In the genomic region with DNA sequence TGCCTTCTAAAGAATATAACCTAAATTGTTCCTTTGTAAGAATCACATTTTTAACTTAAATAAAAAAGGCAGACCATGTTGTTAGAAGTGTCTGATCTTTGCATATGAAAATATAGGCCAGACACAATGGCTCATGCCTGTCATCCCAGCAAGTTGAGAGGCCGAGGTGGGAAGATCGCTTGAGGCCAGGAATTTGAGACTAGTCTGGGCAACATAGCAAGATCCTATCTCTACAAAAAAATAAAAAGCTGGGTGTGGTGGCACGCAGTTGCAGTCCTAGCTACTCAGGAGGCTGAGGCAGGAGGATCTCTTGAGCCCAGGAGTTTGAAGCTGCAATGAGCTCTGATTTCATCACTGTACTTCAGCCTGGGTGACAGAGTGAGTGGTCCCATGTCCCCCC, we compare ENCODE assay signal across 17 cellular contexts.
"Had no signal": no experiment of that assay in that cellular context is flagged by ENCODE, and none has a peak within 500 bp of the region (broad histone marks: within the 10 kb centered on the region; RNA-seq: fewer than 3 reads in every experiment).

No MANE protein-coding gene starts in this region.

- FAIRE-seq: colon had no signal

- H3K27ac Mint-ChIP-seq: activated naive CD4-positive, alpha-beta T cell treated with anti-CD3 and anti-CD28 coated beads for 36 hours; activated naive CD8-positive, alpha-beta T cell treated with anti-CD3 and anti-CD28 coated beads, Interleukin-2, amount 50 U/mL, for 24 hours; activated T-helper 2 cell treated with anti-CD3 and anti-CD28 coated beads, Interferon-gamma antibody, Interleukin-2, Interleukin-4, amounts not matched to agents 10 μg/mL and 5 μg/mL and 100 μg/mL, durations not matched to agents 14 hours and 24 hours and 36 hours had no signal

- H3K9me3 ChIP-seq: esophagus squamous epithelium, tibial nerve, vagina had no signal

- H3K4me3 ChIP-seq: cardiac muscle cell, esophagus squamous epithelium, tibial nerve, vagina had no signal

- DNase-seq: activated CD4-positive, alpha-beta T cell treated with anti-CD3 and anti-CD28 coated beads, Interleukin-2, amount 50 U/mL, for 48 hours; activated naive CD4-positive, alpha-beta T cell treated with anti-CD3 and anti-CD28 coated beads for 36 hours; activated naive CD8-positive, alpha-beta T cell treated with anti-CD3 and anti-CD28 coated beads, Interleukin-2, amount 50 U/mL, for 24 hours; activated T-cell treated with anti-CD3 and anti-CD28 coated beads, Interleukin-2, amount 50 U/mL, for 1 hour; esophagus squamous epithelium; glutamatergic neuron; kidney glomerular epithelial cell; left ventricle myocardium superior; stimulated activated CD4-positive, alpha-beta T cell treated with anti-CD3 and anti-CD28 coated beads, Interleukin-2, amount 100 ng/mL, for 48 hours; stimulated activated naive CD4-positive, alpha-beta T cell; T-helper 1 cell; T1000 had no signal

- H3K27me3 Mint-ChIP-seq: activated naive CD8-positive, alpha-beta T cell treated with anti-CD3 and anti-CD28 coated beads, Interleukin-2, amount 50 U/mL, for 24 hours had no signal

- H3K4me1 Mint-ChIP-seq: activated naive CD8-positive, alpha-beta T cell treated with anti-CD3 and anti-CD28 coated beads, Interleukin-2, amount 50 U/mL, for 24 hours had no signal

- ATAC-seq: activated naive CD8-positive, alpha-beta T cell treated with anti-CD3 and anti-CD28 coated beads, Interleukin-2, amount 50 U/mL, for 24 hours; left ventricle myocardium superior had no signal

- H3K27ac ChIP-seq: cardiac muscle cell had no signal

- H3K9me3 Mint-ChIP-seq: activated naive CD4-positive, alpha-beta T cell treated with anti-CD3 and anti-CD28 coated beads for 36 hours; activated naive CD8-positive, alpha-beta T cell treated with anti-CD3 and anti-CD28 coated beads, Interleukin-2, amount 50 U/mL, for 24 hours; activated T-helper 2 cell treated with anti-CD3 and anti-CD28 coated beads, Interferon-gamma antibody, Interleukin-2, Interleukin-4, amounts not matched to agents 10 μg/mL and 5 μg/mL and 100 μg/mL, durations not matched to agents 14 hours and 24 hours and 36 hours had no signal

- H3K4me3 Mint-ChIP-seq: activated naive CD4-positive, alpha-beta T cell treated with anti-CD3 and anti-CD28 coated beads for 36 hours; activated naive CD8-positive, alpha-beta T cell treated with anti-CD3 and anti-CD28 coated beads, Interleukin-2, amount 50 U/mL, for 24 hours had no signal

- H3K27me3 ChIP-seq: cardiac muscle cell, esophagus squamous epithelium, tibial nerve, vagina had no signal

- H3K36me3 ChIP-seq: cardiac muscle cell, esophagus squamous epithelium, tibial nerve, vagina had no signal
